ENCODE assay signal across 24 cellular contexts in genomic region chr21:15430023-15430422, GRCh38.
"Had no signal": no experiment of that assay in that cellular context is flagged by ENCODE, and none has a peak within 500 bp of the region (broad histone marks: within the 10 kb centered on the region; RNA-seq: fewer than 3 reads in every experiment).

No MANE protein-coding gene starts in this region.

- H3K9me3 Mint-ChIP-seq: activated CD4-positive, alpha-beta memory T cell treated with anti-CD3 and anti-CD28 coated beads, Interleukin-2, amount 10 ng/mL, durations not matched to agents 7 days and 5 days; activated naive CD8-positive, alpha-beta T cell treated with anti-CD3 and anti-CD28 coated beads, Interleukin-2, amount 50 U/mL, for 24 hours; activated T-helper 1 cell treated with anti-CD3 and anti-CD28 coated beads, Interleukin-12 subunit alpha, Interleukin-12 subunit beta, Interleukin-2, Interleukin-4 antibody, amounts not matched to agents 30 ng/mL and 10 ng/mL and 1 ng/mL, durations not matched to agents 14 hours and 24 hours and 36 hours had no signal

- H3K4me1 Mint-ChIP-seq: activated CD4-positive, alpha-beta memory T cell treated with anti-CD3 and anti-CD28 coated beads, Interleukin-2, amount 10 ng/mL, durations not matched to agents 7 days and 5 days; stimulated activated memory B cell treated with anti-CD40 and anti-IgM and Interleukin-4, amounts not matched to agents 10 μg/mL and 1 μg/mL and 100 μg/mL, for 72 hours had no signal

- H3K27ac Mint-ChIP-seq: activated CD4-positive, alpha-beta memory T cell treated with anti-CD3 and anti-CD28 coated beads, Interleukin-2, amount 10 ng/mL, durations not matched to agents 7 days and 5 days; activated naive CD8-positive, alpha-beta T cell treated with anti-CD3 and anti-CD28 coated beads, Interleukin-2, amount 50 U/mL, for 24 hours; activated T-helper 1 cell treated with anti-CD3 and anti-CD28 coated beads, Interleukin-12 subunit alpha, Interleukin-12 subunit beta, Interleukin-2, Interleukin-4 antibody, amounts not matched to agents 30 ng/mL and 10 ng/mL and 1 ng/mL, durations not matched to agents 14 hours and 24 hours and 36 hours; dendritic cell treated with granulocyte-macrophage colony-stimulating factor and Interleukin-4, amounts not matched to agents 40 ng/mL and 50 ng/mL, for 4 days; stimulated activated memory B cell treated with anti-CD40 and anti-IgM and Interleukin-4, amounts not matched to agents 10 μg/mL and 1 μg/mL and 100 μg/mL, for 72 hours had no signal

- H3K4me3 ChIP-seq: body of pancreas, right lobe of liver, testis, uterus had no signal

- H3K27me3 ChIP-seq: body of pancreas, right lobe of liver, testis, uterus had no signal

- H3K27me3 Mint-ChIP-seq: activated CD4-positive, alpha-beta memory T cell treated with anti-CD3 and anti-CD28 coated beads, Interleukin-2, amount 10 ng/mL, durations not matched to agents 7 days and 5 days; dendritic cell treated with granulocyte-macrophage colony-stimulating factor and Interleukin-4, amounts not matched to agents 40 ng/mL and 50 ng/mL, for 4 days; stimulated activated memory B cell treated with anti-CD40 and anti-IgM and Interleukin-4, amounts not matched to agents 10 μg/mL and 1 μg/mL and 100 μg/mL, for 72 hours had no signal

- H3K36me3 Mint-ChIP-seq: stimulated activated memory B cell treated with anti-CD40 and anti-IgM and Interleukin-4, amounts not matched to agents 10 μg/mL and 1 μg/mL and 100 μg/mL, for 72 hours had no signal

- DNase-seq: activated CD4-positive, alpha-beta memory T cell treated with anti-CD3 and anti-CD28 coated beads, Interleukin-2, amount 10 ng/mL, durations not matched to agents 7 days and 5 days; activated CD4-positive, alpha-beta T cell treated with anti-CD3 and anti-CD28 coated beads for 48 hours; activated gamma-delta T cell; activated naive CD4-positive, alpha-beta T cell treated with anti-CD3 and anti-CD28 coated beads, Interleukin-2, amount 50 U/mL, for 16 hours; activated naive CD8-positive, alpha-beta T cell treated with anti-CD3 and anti-CD28 coated beads, Interleukin-2, amount 50 U/mL, for 24 hours; activated T-cell treated with anti-CD3 and anti-CD28 coated beads for 4 hours; anterior cingulate cortex; body of pancreas; caudate nucleus; effector CD4-positive, alpha-beta T cell; foreskin fibroblast; kidney; occipital lobe; posterior cingulate gyrus; right lobe of liver; small intestine; stimulated activated CD4-positive, alpha-beta T cell treated with anti-CD3 and anti-CD28 coated beads, Interleukin-15, amount 100 ng/mL, for 24 hours; testis; trophoblast cell; uterus had no signal

- H3K36me3 ChIP-seq: right lobe of liver, uterus had no signal

- H3K27ac ChIP-seq: body of pancreas, right lobe of liver, testis, uterus had no signal

- ATAC-seq: activated naive CD8-positive, alpha-beta T cell treated with anti-CD3 and anti-CD28 coated beads, Interleukin-2, amount 50 U/mL, for 24 hours; body of pancreas; left lobe of liver; right lobe of liver; stimulated activated memory B cell treated with anti-CD40 and anti-IgM and Interleukin-4, amounts not matched to agents 10 μg/mL and 1 μg/mL and 100 μg/mL, for 72 hours had no signal

- H3K9me3 ChIP-seq: body of pancreas, right lobe of liver, testis, uterus had no signal

- H3K4me1 ChIP-seq: body of pancreas, uterus had no signal

- H3K4me3 Mint-ChIP-seq: activated CD4-positive, alpha-beta memory T cell treated with anti-CD3 and anti-CD28 coated beads, Interleukin-2, amount 10 ng/mL, durations not matched to agents 7 days and 5 days; activated naive CD8-positive, alpha-beta T cell treated with anti-CD3 and anti-CD28 coated beads, Interleukin-2, amount 50 U/mL, for 24 hours; activated T-helper 1 cell treated with anti-CD3 and anti-CD28 coated beads, Interleukin-12 subunit alpha, Interleukin-12 subunit beta, Interleukin-2, Interleukin-4 antibody, amounts not matched to agents 30 ng/mL and 10 ng/mL and 1 ng/mL, durations not matched to agents 14 hours and 24 hours and 36 hours; dendritic cell treated with granulocyte-macrophage colony-stimulating factor and Interleukin-4, amounts not matched to agents 40 ng/mL and 50 ng/mL, for 4 days; stimulated activated memory B cell treated with anti-CD40 and anti-IgM and Interleukin-4, amounts not matched to agents 10 μg/mL and 1 μg/mL and 100 μg/mL, for 72 hours had no signal
